Comparison of ENCODE assay signal across 8 cellular contexts in genomic region chr4:73653695-73654106, GRCh38. TPM values are rescaled to one million over a fixed set of nuclear protein-coding genes. Genes with fewer than 3 reads are reported as not detected.
A peak's percentile ranks its signal among the peaks of the same experiment; 100 is the strongest.
DNase-seq lines count a peak whose midpoint lies in the region; ATAC-seq and TF ChIP-seq lines count a peak whose summit lies in the region.

No MANE protein-coding gene starts in this region.

- no peaks in the 10 kb centered on the region for H3K27me3 ChIP-seq in AG04450 (ENCODE audit: control insufficient read depth, insufficient read depth, low read length)
- no peaks in the 10 kb centered on the region for H3K27me3 ChIP-seq in HCT116 (ENCODE audit: insufficient read depth, low read length)
- no peaks in the 10 kb centered on the region for H3K27me3 ChIP-seq in MM.1S (replicated peaks; ENCODE audit: insufficient read depth, low read length)
- H3K27me3 ChIP-seq in neural cell (ENCODE audit: insufficient read depth, low read depth, low read length): no peaks in the 10 kb centered on the region

- H3K9ac ChIP-seq in HCT116 (ENCODE audit: low read length): no peak overlapping the region
- no peak overlapping the region for H3K9ac ChIP-seq in MM.1S (ENCODE audit: low read length)
- no peak overlapping the region for H3K9ac ChIP-seq in neural cell (ENCODE audit: low read length)

- H3K4me2 ChIP-seq in HCT116 (ENCODE audit: low read length) (no peak overlapping the region), MM.1S (ENCODE audit: low read depth, low read length) (no peak overlapping the region), neural cell (ENCODE audit: low read length) (no peak overlapping the region)

- no peaks in the 10 kb centered on the region for H3K4me1 ChIP-seq in HCT116 (ENCODE audit: control insufficient read depth in 1 of 2, insufficient read depth in 2 of 2, low read length in 2 of 2)
- H3K4me1 ChIP-seq in MM.1S (ENCODE audit: low read length): no peaks in the 10 kb centered on the region

- H3K4me3 ChIP-seq in AG04450 (ENCODE audit: low read depth, low read length) (no peak overlapping the region), GM12864 (ENCODE audit: low read depth, low read length) (no peak overlapping the region), HCT116 (replicated peaks in 1 of 2; ENCODE audit: low read depth in 1 of 2, low read length in 2 of 2) (no peak overlapping the region), MM.1S (ENCODE audit: low read length) (no peak overlapping the region), epithelial cell of proximal tubule (ENCODE audit: low read depth, low read length) (no peak overlapping the region), neural cell (ENCODE audit: low read length) (no peak overlapping the region)

- intact Hi-C loops in HCT116 (cut with micrococcal nuclease): loop anchor here (1.0 kb wide), 4 partner anchors 60 to 342 kb away; no protein-coding TSS in a partner anchor

- RAD21 ChIA-PET in HCT116 (lab: Charles Lee; ENCODE audit: low non-redundant PET in 1 of 2, low total read pairs in 2 of 2, uncharacterized antibody in 2 of 2, unreplicated experiment in 2 of 2): interaction anchor here (0.6 to 1.5 kb wide), 12 partner anchors 60 to 783 kb away, joined by 3 to 8 read pairs (median 5); no protein-coding TSS in a partner anchor

- peak; percentile 84 for ATAC-seq in HCT116

- no peak overlapping the region for H2AFZ ChIP-seq in HCT116 (ENCODE audit: low read depth, low read length, poor library complexity, severe bottlenecking)
- H2AFZ ChIP-seq in MM.1S (ENCODE audit: low read length): no peak overlapping the region
- no peak overlapping the region for H2AFZ ChIP-seq in neural cell (ENCODE audit: low read depth, low read length)

- H3K79me2 ChIP-seq in HCT116 (ENCODE audit: insufficient read depth, low read length) (no peaks in the 10 kb centered on the region), MM.1S (ENCODE audit: low read length) (no peaks in the 10 kb centered on the region), neural cell (replicated peaks; ENCODE audit: insufficient read depth, low read length) (no peaks in the 10 kb centered on the region)

- BruUV-seq in HCT116 (replicated peaks; lab: Mats Ljungman, UMichigan): no TSS peak

- H3K9me2 ChIP-seq in HCT116 (ENCODE audit: insufficient read depth) (no peaks in the 10 kb centered on the region), MM.1S (replicated peaks; ENCODE audit: insufficient read depth, low read length) (no peaks in the 10 kb centered on the region), neural cell (ENCODE audit: insufficient read depth, low read length) (no peaks in the 10 kb centered on the region)

- TF ChIP-seq RAD21 in HCT116 (IDR thresholded peaks at IDR 0.05; ENCODE audit: low read depth) (peak; percentile 91), neural cell (conservative IDR thresholded peaks at IDR 0.05) (peak; percentile 80)

- TF ChIP-seq EP300 in neural cell (conservative IDR thresholded peaks at IDR 0.05; ENCODE audit: poor library complexity, severe bottlenecking): no peak

- H4K20me1 ChIP-seq in HCT116 (ENCODE audit: insufficient read depth): no peaks in the 10 kb centered on the region
- no peaks in the 10 kb centered on the region for H4K20me1 ChIP-seq in MM.1S (ENCODE audit: insufficient read depth, low read length)
- no peaks in the 10 kb centered on the region for H4K20me1 ChIP-seq in neural cell (ENCODE audit: insufficient read depth)

- peak; percentile 65 for TF ChIP-seq CTCF in AG04450 (IDR thresholded peaks at IDR 0.05; ENCODE audit: low read depth, low read length)
- peak; percentile 51 for TF ChIP-seq CTCF in GM12864 (IDR thresholded peaks at IDR 0.05; ENCODE audit: low read depth, low read length, missing control alignments)
- peak; percentile 45 to 87 (median 73); a peak in 5 of 6 replicates for TF ChIP-seq CTCF in HCT116 (IDR thresholded peaks at IDR 0.05 in 2 of 3, conservative IDR thresholded peaks at IDR 0.05 in 1 of 3; ENCODE audit: borderline replicate concordance in 1 of 3, insufficient read depth in 1 of 3, low read depth in 2 of 3, low read length in 2 of 3)
- TF ChIP-seq CTCF in MM.1S (IDR thresholded peaks at IDR 0.05; ENCODE audit: low read length): peak; percentile 57
- peak; percentile 70 for TF ChIP-seq CTCF in epithelial cell of proximal tubule (conservative IDR thresholded peaks at IDR 0.05; ENCODE audit: low read depth, low read length)
- peak; percentile 74 for TF ChIP-seq CTCF in neural cell (IDR thresholded peaks at IDR 0.05; ENCODE audit: poor library complexity, severe bottlenecking)

- TF ChIP-seq POLR2A in HCT116 (IDR thresholded peaks at IDR 0.05; ENCODE audit: borderline replicate concordance, extremely low read depth, insufficient read depth, insufficient read length): no peak

- H3K27ac ChIP-seq in AG04450 (ENCODE audit: low read depth, low read length) (no peak overlapping the region), HCT116 (ENCODE audit: low read depth, low read length) (no peak overlapping the region), MM.1S (ENCODE audit: low read length) (no peak overlapping the region), neural cell (ENCODE audit: low read length) (no peak overlapping the region)

- H3K36me3 ChIP-seq in HCT116 (ENCODE audit: control insufficient read depth in 1 of 2, insufficient read depth in 2 of 2, low read length in 2 of 2) (no peaks in the 10 kb centered on the region), MM.1S (replicated peaks; ENCODE audit: insufficient read depth, low read length) (no peaks in the 10 kb centered on the region), neural cell (ENCODE audit: insufficient read depth, low read length) (no peaks in the 10 kb centered on the region)

- POLR2A ChIA-PET in AG04450 (lab: Yijun Ruan, JAX): no interaction called here
- POLR2A ChIA-PET in HCT116 (lab: Charles Lee): interaction anchor here (0.6 to 0.8 kb wide), 2 partner anchors 9 to 283 kb away, joined by 3 to 4 read pairs; no protein-coding TSS in a partner anchor

- H3K9me3 ChIP-seq in AG04450 (ENCODE audit: control insufficient read depth, insufficient read depth, low read length) (no peaks in the 10 kb centered on the region), HCT116 (ENCODE audit: control insufficient read depth in 1 of 2, insufficient read depth in 1 of 2, low read depth in 1 of 2, low read length in 2 of 2) (no peaks in the 10 kb centered on the region), MM.1S (replicated peaks; ENCODE audit: insufficient read depth, low read length) (no peaks in the 10 kb centered on the region), neural cell (ENCODE audit: low read length) (no peaks in the 10 kb centered on the region)

- H3F3A ChIP-seq in MM.1S (ENCODE audit: insufficient read depth, low read length) (no peaks in the 10 kb centered on the region), neural cell (ENCODE audit: insufficient read depth, low read length, poor library complexity, severe bottlenecking) (no peaks in the 10 kb centered on the region)

- DNase-seq in AG04450 (ENCODE audit: low read depth, low spot score) (peak; percentile 24), GM12864 (ENCODE audit: low read depth) (peak; percentile 12), HCT116 (ENCODE audit: low read depth, low spot score) (peak; percentile 33), MM.1S (peak; percentile 85), RPMI8226 (peak; percentile 65), epithelial cell of proximal tubule (ENCODE audit: low read depth) (no peak)
- no peak for DNase-seq in stimulated activated CD4-positive, alpha-beta T cell treated with anti-CD3 and anti-CD28 coated beads, Interleukin-4, amount 100 ng/mL, for 4 hours

- CTCF ChIA-PET in AG04450 (lab: Charles Lee) (interaction anchor here (0.6 to 4.7 kb wide), 33 partner anchors 9 to 850 kb away, joined by 3 to 90 read pairs (median 4); partner anchors contain the start of gene ANKRD17), HCT116 (lab: Charles Lee) (interaction anchor here (0.6 to 2.5 kb wide), 32 partner anchors 9 to 555 kb away, joined by 3 to 38 read pairs (median 4); partner anchors contain the start of gene RASSF6)

TF ChIP-seq in HCT116, 20 proteins besides CTCF, POLR2A, EP300 and RAD21 (continues in another document):
- TF ChIP-seq SP1 (IDR thresholded peaks at IDR 0.05; ENCODE audit: low read depth) (no peak), POLR2AphosphoS5 (IDR thresholded peaks at IDR 0.05; ENCODE audit: low read depth, low read length) (no peak), ATF3 (IDR thresholded peaks at IDR 0.05) (no peak), ZFX (IDR thresholded peaks at IDR 0.05) (no peak), SRF (IDR thresholded peaks at IDR 0.05; ENCODE audit: low read depth) (no peak), SIN3A (IDR thresholded peaks at IDR 0.05; ENCODE audit: low read depth) (no peak), CBX3 (IDR thresholded peaks at IDR 0.05; ENCODE audit: low read depth) (no peak), CEBPB (IDR thresholded peaks at IDR 0.05; ENCODE audit: low read depth) (no peak)
- TF ChIP-seq, protein P1, sequence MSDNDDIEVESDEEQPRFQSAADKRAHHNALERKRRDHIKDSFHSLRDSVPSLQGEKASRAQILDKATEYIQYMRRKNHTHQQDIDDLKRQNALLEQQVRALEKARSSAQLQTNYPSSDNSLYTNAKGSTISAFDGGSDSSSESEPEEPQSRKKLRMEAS (IDR thresholded peaks at IDR 0.05): no peak

TF ChIP-seq in neural cell, 6 proteins besides CTCF, POLR2A, EP300 and RAD21 (continues in another document):
- TF ChIP-seq POLR2AphosphoS5 (IDR thresholded peaks at IDR 0.05) (no peak), TAF1 (IDR thresholded peaks at IDR 0.05; ENCODE audit: low read depth) (no peak), SMC3 (conservative IDR thresholded peaks at IDR 0.05; ENCODE audit: poor library complexity) (peak; percentile 82), EZH2 (IDR thresholded peaks at IDR 0.05; ENCODE audit: borderline replicate concordance, insufficient read depth, low read length, poor library complexity, severe bottlenecking) (no peak)

RNA-seq across cellular contexts. Expression of gene RASSF6, which starts 33.5 kb away (rescaled TPM):
- polyA plus RNA-seq in AG04450 (2011; rRNA removed) (0.06 and 0.07 TPM in 2 replicates), neural cell (not detected in 2 replicates)
- polyA minus RNA-seq in AG04450 (2011; rRNA and poly(A)+ RNA removed): not detected in 2 replicates
- total RNA-seq in HCT116 (2021; ENCODE audit: unreplicated experiment) (1.1 TPM), epithelial cell of proximal tubule (2.8 and 5.9 TPM in 2 replicates)
- 0.25 and 0.29 TPM in 2 replicates for polyA plus RNA-seq in HCT116 (2012)
- not detected in 2 replicates for polyA minus RNA-seq in neural cell

Comparison
In these comparisons a context has a peak if more than half of its experiments do, and no peak if none do; other contexts are left out.
1. DNase-seq: peak in AG04450 (single experiment), GM12864 (single experiment), HCT116 (single experiment), MM.1S (single experiment) and RPMI8226 (single experiment); none in epithelial cell of proximal tubule (single experiment) and stimulated activated CD4-positive, alpha-beta T cell treated with anti-CD3 and anti-CD28 coated beads, Interleukin-4, amount 100 ng/mL, for 4 hours (0 of 2).
2. Peak in every context shown above with its lines, with median percentiles within 50 percentile points of each other: CTCF ChIP-seq.